Comparison of ENCODE assay signal across 1 cellular context in genomic region chr17:36072431-36073121, GRCh38.
TF ChIP-seq lines count a peak whose summit lies in the region.

No MANE protein-coding gene starts in this region.

TF ChIP-seq in HepG2, 621 proteins besides CTCF, POLR2A, EP300 and RAD21 (continues in another document):
- no peak for TF ChIP-seq GATA4 (IDR thresholded peaks at IDR 0.05; ENCODE audit: borderline replicate concordance, low read depth)
- peak; percentile 38; the same call in 1 of the 2 replicates for TF ChIP-seq MAFF (IDR thresholded peaks at IDR 0.05; ENCODE audit: low read depth, low read length)
- TF ChIP-seq ZMAT3 (CRISPR knock-in tag; conservative IDR thresholded peaks at IDR 0.05) = no peak
- peak; percentile 60 for TF ChIP-seq XRCC5 (optimal IDR thresholded peaks at IDR 0.05; ENCODE audit: low read length)
- TF ChIP-seq NFE2L1 (CRISPR knock-in tag; IDR thresholded peaks at IDR 0.05; ENCODE audit: borderline replicate concordance) = no peak
- TF ChIP-seq, protein P1, sequence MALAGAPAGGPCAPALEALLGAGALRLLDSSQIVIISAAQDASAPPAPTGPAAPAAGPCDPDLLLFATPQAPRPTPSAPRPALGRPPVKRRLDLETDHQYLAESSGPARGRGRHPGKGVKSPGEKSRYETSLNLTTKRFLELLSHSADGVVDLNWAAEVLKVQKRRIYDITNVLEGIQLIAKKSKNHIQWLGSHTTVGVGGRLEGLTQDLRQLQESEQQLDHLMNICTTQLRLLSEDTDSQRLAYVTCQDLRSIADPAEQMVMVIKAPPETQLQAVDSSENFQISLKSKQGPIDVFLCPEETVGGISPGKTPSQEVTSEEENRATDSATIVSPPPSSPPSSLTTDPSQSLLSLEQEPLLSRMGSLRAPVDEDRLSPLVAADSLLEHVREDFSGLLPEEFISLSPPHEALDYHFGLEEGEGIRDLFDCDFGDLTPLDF (CRISPR knock-in tag; IDR thresholded peaks at IDR 0.05) = no peak
- TF ChIP-seq ZNF235 (CRISPR knock-in tag; IDR thresholded peaks at IDR 0.05; ENCODE audit: borderline replicate concordance) = no peak
- TF ChIP-seq JUN (CRISPR knock-in tag; IDR thresholded peaks at IDR 0.05) = no peak
- TF ChIP-seq ZNF205 (CRISPR knock-in tag; IDR thresholded peaks at IDR 0.05) = no peak
- no peak for TF ChIP-seq SOX5 (CRISPR knock-in tag; IDR thresholded peaks at IDR 0.05; ENCODE audit: borderline replicate concordance)
- TF ChIP-seq THAP8 (CRISPR knock-in tag; IDR thresholded peaks at IDR 0.05; ENCODE audit: borderline replicate concordance) = no peak
- no peak for TF ChIP-seq ZC3H4 (CRISPR knock-in tag; IDR thresholded peaks at IDR 0.05; ENCODE audit: borderline replicate concordance)
- no peak for TF ChIP-seq ZFP62 (CRISPR knock-in tag; IDR thresholded peaks at IDR 0.05)
- TF ChIP-seq, protein P2, sequence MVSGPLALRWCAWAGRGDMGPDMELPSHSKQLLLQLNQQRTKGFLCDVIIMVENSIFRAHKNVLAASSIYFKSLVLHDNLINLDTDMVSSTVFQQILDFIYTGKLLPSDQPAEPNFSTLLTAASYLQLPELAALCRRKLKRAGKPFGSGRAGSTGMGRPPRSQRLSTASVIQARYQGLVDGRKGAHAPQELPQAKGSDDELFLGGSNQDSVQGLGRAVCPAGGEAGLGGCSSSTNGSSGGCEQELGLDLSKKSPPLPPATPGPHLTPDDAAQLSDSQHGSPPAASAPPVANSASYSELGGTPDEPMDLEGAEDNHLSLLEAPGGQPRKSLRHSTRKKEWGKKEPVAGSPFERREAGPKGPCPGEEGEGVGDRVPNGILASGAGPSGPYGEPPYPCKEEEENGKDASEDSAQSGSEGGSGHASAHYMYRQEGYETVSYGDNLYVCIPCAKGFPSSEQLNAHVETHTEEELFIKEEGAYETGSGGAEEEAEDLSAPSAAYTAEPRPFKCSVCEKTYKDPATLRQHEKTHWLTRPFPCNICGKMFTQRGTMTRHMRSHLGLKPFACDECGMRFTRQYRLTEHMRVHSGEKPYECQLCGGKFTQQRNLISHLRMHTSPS (CRISPR knock-in tag; IDR thresholded peaks at IDR 0.05; ENCODE audit: low read depth) = no peak
- no peak for TF ChIP-seq STAT5B (CRISPR knock-in tag; IDR thresholded peaks at IDR 0.05)
- no peak for TF ChIP-seq ZNF496 (CRISPR knock-in tag; IDR thresholded peaks at IDR 0.05; ENCODE audit: insufficient replicate concordance)
- TF ChIP-seq ZNF121 (CRISPR knock-in tag; IDR thresholded peaks at IDR 0.05) = no peak
- peak; percentile 30; the same call in 1 of the 2 replicates for TF ChIP-seq SALL1 (CRISPR knock-in tag; IDR thresholded peaks at IDR 0.05)
- TF ChIP-seq ZNF180 (CRISPR knock-in tag; IDR thresholded peaks at IDR 0.05; ENCODE audit: borderline replicate concordance, low read depth) = no peak
- no peak for TF ChIP-seq ZNF660 (CRISPR knock-in tag; IDR thresholded peaks at IDR 0.05; ENCODE audit: borderline replicate concordance, low read depth)
- TF ChIP-seq, protein P3, sequence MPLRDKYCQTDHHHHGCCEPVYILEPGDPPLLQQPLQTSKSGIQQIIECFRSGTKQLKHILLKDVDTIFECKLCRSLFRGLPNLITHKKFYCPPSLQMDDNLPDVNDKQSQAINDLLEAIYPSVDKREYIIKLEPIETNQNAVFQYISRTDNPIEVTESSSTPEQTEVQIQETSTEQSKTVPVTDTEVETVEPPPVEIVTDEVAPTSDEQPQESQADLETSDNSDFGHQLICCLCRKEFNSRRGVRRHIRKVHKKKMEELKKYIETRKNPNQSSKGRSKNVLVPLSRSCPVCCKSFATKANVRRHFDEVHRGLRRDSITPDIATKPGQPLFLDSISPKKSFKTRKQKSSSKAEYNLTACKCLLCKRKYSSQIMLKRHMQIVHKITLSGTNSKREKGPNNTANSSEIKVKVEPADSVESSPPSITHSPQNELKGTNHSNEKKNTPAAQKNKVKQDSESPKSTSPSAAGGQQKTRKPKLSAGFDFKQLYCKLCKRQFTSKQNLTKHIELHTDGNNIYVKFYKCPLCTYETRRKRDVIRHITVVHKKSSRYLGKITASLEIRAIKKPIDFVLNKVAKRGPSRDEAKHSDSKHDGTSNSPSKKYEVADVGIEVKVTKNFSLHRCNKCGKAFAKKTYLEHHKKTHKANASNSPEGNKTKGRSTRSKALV (CRISPR knock-in tag; IDR thresholded peaks at IDR 0.05) = no peak
- TF ChIP-seq ZNF816 (CRISPR knock-in tag; IDR thresholded peaks at IDR 0.05; ENCODE audit: borderline replicate concordance) = no peak
- TF ChIP-seq, protein P4, sequence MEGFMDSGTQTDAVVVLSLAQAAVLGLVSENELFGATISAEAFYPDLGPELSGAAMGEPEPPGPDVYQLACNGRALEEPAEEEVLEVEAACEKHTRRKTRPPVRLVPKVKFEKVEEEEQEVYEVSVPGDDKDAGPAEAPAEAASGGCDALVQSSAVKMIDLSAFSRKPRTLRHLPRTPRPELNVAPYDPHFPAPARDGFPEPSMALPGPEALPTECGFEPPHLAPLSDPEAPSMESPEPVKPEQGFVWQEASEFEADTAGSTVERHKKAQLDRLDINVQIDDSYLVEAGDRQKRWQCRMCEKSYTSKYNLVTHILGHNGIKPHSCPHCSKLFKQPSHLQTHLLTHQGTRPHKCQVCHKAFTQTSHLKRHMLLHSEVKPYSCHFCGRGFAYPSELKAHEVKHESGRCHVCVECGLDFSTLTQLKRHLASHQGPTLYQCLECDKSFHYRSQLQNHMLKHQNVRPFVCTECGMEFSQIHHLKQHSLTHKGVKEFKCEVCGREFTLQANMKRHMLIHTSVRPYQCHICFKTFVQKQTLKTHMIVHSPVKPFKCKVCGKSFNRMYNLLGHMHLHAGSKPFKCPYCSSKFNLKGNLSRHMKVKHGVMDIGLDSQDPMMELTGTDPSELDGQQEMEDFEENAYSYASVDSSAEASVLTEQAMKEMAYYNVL (CRISPR knock-in tag; IDR thresholded peaks at IDR 0.05; ENCODE audit: borderline replicate concordance) = no peak
- no peak for TF ChIP-seq ATRX (CRISPR knock-in tag; IDR thresholded peaks at IDR 0.05; ENCODE audit: borderline replicate concordance)
- no peak for TF ChIP-seq ZNF30 (CRISPR knock-in tag; IDR thresholded peaks at IDR 0.05)
- no peak for TF ChIP-seq KLF16 (CRISPR knock-in tag; IDR thresholded peaks at IDR 0.05)
- no peak for TF ChIP-seq RELA (CRISPR knock-in tag; IDR thresholded peaks at IDR 0.05)
- TF ChIP-seq ZSCAN25 (CRISPR knock-in tag; IDR thresholded peaks at IDR 0.05) = no peak
- no peak for TF ChIP-seq MLX (CRISPR knock-in tag; IDR thresholded peaks at IDR 0.05)
- TF ChIP-seq, protein P5, sequence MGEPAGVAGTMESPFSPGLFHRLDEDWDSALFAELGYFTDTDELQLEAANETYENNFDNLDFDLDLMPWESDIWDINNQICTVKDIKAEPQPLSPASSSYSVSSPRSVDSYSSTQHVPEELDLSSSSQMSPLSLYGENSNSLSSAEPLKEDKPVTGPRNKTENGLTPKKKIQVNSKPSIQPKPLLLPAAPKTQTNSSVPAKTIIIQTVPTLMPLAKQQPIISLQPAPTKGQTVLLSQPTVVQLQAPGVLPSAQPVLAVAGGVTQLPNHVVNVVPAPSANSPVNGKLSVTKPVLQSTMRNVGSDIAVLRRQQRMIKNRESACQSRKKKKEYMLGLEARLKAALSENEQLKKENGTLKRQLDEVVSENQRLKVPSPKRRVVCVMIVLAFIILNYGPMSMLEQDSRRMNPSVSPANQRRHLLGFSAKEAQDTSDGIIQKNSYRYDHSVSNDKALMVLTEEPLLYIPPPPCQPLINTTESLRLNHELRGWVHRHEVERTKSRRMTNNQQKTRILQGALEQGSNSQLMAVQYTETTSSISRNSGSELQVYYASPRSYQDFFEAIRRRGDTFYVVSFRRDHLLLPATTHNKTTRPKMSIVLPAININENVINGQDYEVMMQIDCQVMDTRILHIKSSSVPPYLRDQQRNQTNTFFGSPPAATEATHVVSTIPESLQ (CRISPR knock-in tag; conservative IDR thresholded peaks at IDR 0.05) = no peak
- no peak for TF ChIP-seq GTF3A (CRISPR knock-in tag; conservative IDR thresholded peaks at IDR 0.05)
- TF ChIP-seq ZNF24 (IDR thresholded peaks at IDR 0.05) = no peak
- TF ChIP-seq KMT2B (CRISPR knock-in tag; IDR thresholded peaks at IDR 0.05) = no peak
- no peak for TF ChIP-seq PRDM4 (CRISPR knock-in tag; IDR thresholded peaks at IDR 0.05; ENCODE audit: borderline replicate concordance)
- no peak for TF ChIP-seq MTF2 (CRISPR knock-in tag; IDR thresholded peaks at IDR 0.05; ENCODE audit: borderline replicate concordance)
- no peak for TF ChIP-seq DNMT3B (CRISPR knock-in tag; conservative IDR thresholded peaks at IDR 0.05)
- no peak for TF ChIP-seq SETDB1 (CRISPR knock-in tag; IDR thresholded peaks at IDR 0.05; ENCODE audit: borderline replicate concordance)
- no peak for TF ChIP-seq HIVEP1 (CRISPR knock-in tag; IDR thresholded peaks at IDR 0.05)
- no peak for TF ChIP-seq SAP130 (CRISPR knock-in tag; IDR thresholded peaks at IDR 0.05; ENCODE audit: low read depth)
- TF ChIP-seq ZBTB7B (CRISPR knock-in tag; IDR thresholded peaks at IDR 0.05) = no peak
- TF ChIP-seq EZH2 (conservative IDR thresholded peaks at IDR 0.05; ENCODE audit: low read depth, low read length) = no peak
- TF ChIP-seq YEATS4 (CRISPR knock-in tag; IDR thresholded peaks at IDR 0.05; ENCODE audit: borderline replicate concordance) = no peak
- TF ChIP-seq HNRNPL (IDR thresholded peaks at IDR 0.05; ENCODE audit: low read depth, low read length) = no peak
- TF ChIP-seq ZBTB25 (CRISPR knock-in tag; IDR thresholded peaks at IDR 0.05) = no peak
- no peak for TF ChIP-seq SKI (IDR thresholded peaks at IDR 0.05; ENCODE audit: partially characterized antibody)
- TF ChIP-seq MAFK (conservative IDR thresholded peaks at IDR 0.05 in 1 of 2, IDR thresholded peaks at IDR 0.05 in 1 of 2; ENCODE audit: low read length in 2 of 2) = peak; percentile 26 to 36; a peak in 1 of 4 replicates
- no peak for TF ChIP-seq ZNF33A (CRISPR knock-in tag; IDR thresholded peaks at IDR 0.05; ENCODE audit: borderline replicate concordance)
- TF ChIP-seq BCL6 (CRISPR knock-in tag; IDR thresholded peaks at IDR 0.05) = no peak
- no peak for TF ChIP-seq SIX4 (CRISPR knock-in tag; IDR thresholded peaks at IDR 0.05)
- TF ChIP-seq ZBTB42 (CRISPR knock-in tag; IDR thresholded peaks at IDR 0.05) = no peak
- TF ChIP-seq GRHL1 (CRISPR knock-in tag; conservative IDR thresholded peaks at IDR 0.05) = no peak
- TF ChIP-seq ZNF263 (CRISPR knock-in tag; IDR thresholded peaks at IDR 0.05) = peak; percentile 94
- no peak for TF ChIP-seq ZBTB3 (CRISPR knock-in tag; IDR thresholded peaks at IDR 0.05; ENCODE audit: borderline replicate concordance, low read depth)
- TF ChIP-seq TBP (CRISPR knock-in tag; IDR thresholded peaks at IDR 0.05) = no peak
- TF ChIP-seq NFIC (IDR thresholded peaks at IDR 0.05; ENCODE audit: low read length) = no peak
- peak; percentile 82 for TF ChIP-seq SMC3 (IDR thresholded peaks at IDR 0.05; ENCODE audit: low read length)
- TF ChIP-seq ZNF740 (CRISPR knock-in tag; IDR thresholded peaks at IDR 0.05) = peak; percentile 85; the same call in 1 of the 2 replicates
